21 cellular contexts compared by ENCODE assay signal in the genomic region with DNA sequence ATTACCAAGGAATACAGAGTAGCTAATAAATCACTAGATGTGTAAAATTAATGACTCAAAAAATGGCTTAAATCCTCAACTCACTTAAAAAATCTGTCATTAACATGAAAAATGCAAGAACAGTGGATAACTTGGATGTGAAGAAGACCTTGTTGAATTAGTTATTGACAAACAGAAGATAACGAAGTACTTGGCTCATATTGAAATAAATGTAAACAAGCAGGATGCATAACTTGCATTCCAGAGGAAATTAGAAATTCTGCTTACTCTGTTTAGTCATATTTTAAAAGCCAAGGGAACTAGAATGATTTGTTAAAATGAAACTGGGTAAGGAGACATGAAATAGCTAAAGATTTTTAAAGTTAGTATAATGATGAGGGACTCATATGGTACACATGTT.
"Had no signal": no experiment of that assay in that cellular context is flagged by ENCODE, and none has a peak within 500 bp of the region (broad histone marks: within the 10 kb centered on the region; RNA-seq: fewer than 3 reads in every experiment).

No MANE protein-coding gene starts in this region.

- H3K4me3 Mint-ChIP-seq: activated naive CD8-positive, alpha-beta T cell treated with anti-CD3 and anti-CD28 coated beads, Interleukin-2, amount 10 ng/mL, durations not matched to agents 7 days and 5 days; immature natural killer cell; memory B cell; naive thymus-derived CD4-positive, alpha-beta T cell had no signal

- H3K27me3 ChIP-seq: brain microvascular endothelial cell, colonic mucosa, gastroesophageal sphincter, heart right ventricle, ovary, tibial artery had no signal

- H3K36me3 Mint-ChIP-seq: activated naive CD8-positive, alpha-beta T cell treated with anti-CD3 and anti-CD28 coated beads, Interleukin-2, amount 10 ng/mL, durations not matched to agents 7 days and 5 days; memory B cell had no signal

- H3K27ac Mint-ChIP-seq: activated naive CD8-positive, alpha-beta T cell treated with anti-CD3 and anti-CD28 coated beads, Interleukin-2, amount 10 ng/mL, durations not matched to agents 7 days and 5 days; immature natural killer cell; memory B cell; naive thymus-derived CD4-positive, alpha-beta T cell had no signal

- DNase-seq: activated CD4-positive, alpha-beta T cell treated with anti-CD3 and anti-CD28 coated beads, Interleukin-2, amount 50 U/mL, for 4 hours; activated naive CD4-positive, alpha-beta T cell treated with Interleukin-2 at 50 U/mL for 16 hours; activated naive CD8-positive, alpha-beta T cell treated with anti-CD3 and anti-CD28 coated beads, Interleukin-2, amount 10 ng/mL, durations not matched to agents 7 days and 5 days; anterior cingulate cortex; brain microvascular endothelial cell; central memory CD4-positive, alpha-beta T cell; colonic mucosa; erythroblast; heart right ventricle; immature natural killer cell; naive thymus-derived CD4-positive, alpha-beta T cell; ovary; psoas muscle; right cardiac atrium; stimulated activated naive CD8-positive, alpha-beta T cell treated with anti-CD3 and anti-CD28 coated beads, Interleukin-15, Interleukin-2, amounts not matched to agents 100 U/mL and 50 U/mL, for 24 hours; substantia nigra; tibial artery; WERI-Rb-1 had no signal

- H3K4me3 ChIP-seq: colonic mucosa, gastroesophageal sphincter, heart right ventricle, ovary, psoas muscle, skin epidermis, tibial artery had no signal

- H3K9me3 Mint-ChIP-seq: activated naive CD8-positive, alpha-beta T cell treated with anti-CD3 and anti-CD28 coated beads, Interleukin-2, amount 10 ng/mL, durations not matched to agents 7 days and 5 days had no signal

- H3K27me3 Mint-ChIP-seq: activated naive CD8-positive, alpha-beta T cell treated with anti-CD3 and anti-CD28 coated beads, Interleukin-2, amount 10 ng/mL, durations not matched to agents 7 days and 5 days; memory B cell; naive thymus-derived CD4-positive, alpha-beta T cell had no signal

- H3K4me1 ChIP-seq: colonic mucosa, gastroesophageal sphincter, heart right ventricle, psoas muscle, tibial artery had no signal

- ATAC-seq: gastroesophageal sphincter; heart right ventricle; naive thymus-derived CD4-positive, alpha-beta T cell; psoas muscle; right cardiac atrium; stimulated activated naive CD8-positive, alpha-beta T cell treated with anti-CD3 and anti-CD28 coated beads, Interleukin-15, Interleukin-2, amounts not matched to agents 100 U/mL and 50 U/mL, for 24 hours had no signal

- H3K4me1 Mint-ChIP-seq: activated naive CD8-positive, alpha-beta T cell treated with anti-CD3 and anti-CD28 coated beads, Interleukin-2, amount 10 ng/mL, durations not matched to agents 7 days and 5 days; immature natural killer cell; memory B cell; naive thymus-derived CD4-positive, alpha-beta T cell had no signal

- H3K27ac ChIP-seq: brain microvascular endothelial cell, colonic mucosa, gastroesophageal sphincter, heart right ventricle, ovary, psoas muscle, skin epidermis, tibial artery, WERI-Rb-1 had no signal

- H3K9me3 ChIP-seq: colonic mucosa, gastroesophageal sphincter, ovary, psoas muscle, tibial artery had no signal

- H3K36me3 ChIP-seq: brain microvascular endothelial cell, colonic mucosa, gastroesophageal sphincter, heart right ventricle, ovary, tibial artery, WERI-Rb-1 had no signal
